In genomic region chr12:117076410-117077372, GRCh38 we compare ENCODE assay signal across 11 cellular contexts. TPM values are rescaled to one million over a fixed set of nuclear protein-coding genes. Genes with fewer than 3 reads are reported as not detected.
DNase-seq lines count a peak whose midpoint lies in the region; ATAC-seq and TF ChIP-seq lines count a peak whose summit lies in the region.
"Had no signal": no experiment of that assay in that cellular context is flagged by ENCODE, and none has a peak within 500 bp of the region (broad histone marks: within the 10 kb centered on the region; RNA-seq: fewer than 3 reads in every experiment).

No MANE protein-coding gene starts in this region.

- H3K9me3 ChIP-seq in cardiac muscle cell (ENCODE audit: low read depth) (no peaks in the 10 kb centered on the region), right atrium auricular region (no peaks in the 10 kb centered on the region), endodermal cell (ENCODE audit: control insufficient read depth, low read length) (no peaks in the 10 kb centered on the region), esophagus squamous epithelium (no peaks in the 10 kb centered on the region)

- H3K9ac ChIP-seq in endodermal cell (ENCODE audit: extremely low read depth, low read length, poor library complexity, severe bottlenecking), result no peak overlapping the region

- peak overlapping the region; percentile 13 for H3K27ac Mint-ChIP-seq in endodermal cell
- H3K27ac Mint-ChIP-seq: stimulated activated effector memory CD8-positive, alpha-beta T cell treated with anti-CD3 and anti-CD28 coated beads, Interleukin-12 subunit alpha, Interleukin-12 subunit beta, amount 100 ng/mL, for 72 hours had no signal

- TF ChIP-seq CTCF in cardiac muscle cell (IDR thresholded peaks at IDR 0.05; ENCODE audit: low read depth, low read length) (no peak), right atrium auricular region (IDR thresholded peaks at IDR 0.05) (no peak), endodermal cell (conservative IDR thresholded peaks at IDR 0.05) (no peak), esophagus squamous epithelium (IDR thresholded peaks at IDR 0.05) (no peak)

- H3K36me3 Mint-ChIP-seq in endodermal cell (ENCODE audit: low read depth), result peaks cover 15% of the 10 kb centered on the region
- H3K36me3 Mint-ChIP-seq: stimulated activated effector memory CD8-positive, alpha-beta T cell treated with anti-CD3 and anti-CD28 coated beads, Interleukin-12 subunit alpha, Interleukin-12 subunit beta, amount 100 ng/mL, for 72 hours had no signal

- no peaks in the 10 kb centered on the region for H3K9me3 Mint-ChIP-seq in endodermal cell
- H3K9me3 Mint-ChIP-seq: nephron; stimulated activated effector memory CD8-positive, alpha-beta T cell treated with anti-CD3 and anti-CD28 coated beads, Interleukin-12 subunit alpha, Interleukin-12 subunit beta, amount 100 ng/mL, for 72 hours had no signal

- no peak for TF ChIP-seq POLR2A in GM18505 (IDR thresholded peaks at IDR 0.05; ENCODE audit: borderline replicate concordance, extremely low read depth, insufficient read depth, insufficient read length)
- TF ChIP-seq POLR2A in esophagus squamous epithelium (IDR thresholded peaks at IDR 0.05), result no peak

- H3K4me1 ChIP-seq in cardiac muscle cell (ENCODE audit: low read depth), result peaks cover 27% of the 10 kb centered on the region
- peaks cover 0 to 12% of the 10 kb centered on the region in 2 donors for H3K4me1 ChIP-seq in right atrium auricular region
- no peaks in the 10 kb centered on the region for H3K4me1 ChIP-seq in endodermal cell (ENCODE audit: control insufficient read depth, insufficient read depth, low read length)
- H3K4me1 ChIP-seq in esophagus squamous epithelium, result peaks cover 0 to 6% (median 0%) of the 10 kb centered on the region in 3 donors

- ATAC-seq in GM18505 (IDR thresholded peaks at IDR 0.05; ENCODE audit: unreplicated experiment), result no peak
- no peak for ATAC-seq in GM18517 (IDR thresholded peaks at IDR 0.05; ENCODE audit: unreplicated experiment)
- ATAC-seq in HG03097 (IDR thresholded peaks at IDR 0.05; ENCODE audit: low FRiP score, unreplicated experiment), result no peak
- ATAC-seq: stimulated activated effector memory CD8-positive, alpha-beta T cell treated with anti-CD3 and anti-CD28 coated beads, Interleukin-12 subunit alpha, Interleukin-12 subunit beta, amount 100 ng/mL, for 72 hours had no signal

- no peak overlapping the region for H3K4me3 Mint-ChIP-seq in endodermal cell
- H3K4me3 Mint-ChIP-seq: nephron; stimulated activated effector memory CD8-positive, alpha-beta T cell treated with anti-CD3 and anti-CD28 coated beads, Interleukin-12 subunit alpha, Interleukin-12 subunit beta, amount 100 ng/mL, for 72 hours had no signal

- peaks cover 5% of the 10 kb centered on the region for H3K4me1 Mint-ChIP-seq in endodermal cell

- H3K36me3 ChIP-seq in cardiac muscle cell (no peaks in the 10 kb centered on the region), right atrium auricular region (no peaks in the 10 kb centered on the region), endodermal cell (ENCODE audit: control insufficient read depth, insufficient read depth, low read length) (no peaks in the 10 kb centered on the region), esophagus squamous epithelium (no peaks in the 10 kb centered on the region)

- no peaks in the 10 kb centered on the region for H3K27me3 ChIP-seq in cardiac muscle cell
- H3K27me3 ChIP-seq in right atrium auricular region, result no peaks in the 10 kb centered on the region
- H3K27me3 ChIP-seq in endodermal cell (ENCODE audit: control insufficient read depth, insufficient read depth, low read length, poor library complexity, severe bottlenecking), result no peaks in the 10 kb centered on the region
- peaks cover 0 to 4% (median 0%) of the 10 kb centered on the region in 4 donors for H3K27me3 ChIP-seq in esophagus squamous epithelium

- H3K4me3 ChIP-seq in cardiac muscle cell (no peak overlapping the region), right atrium auricular region (no peak overlapping the region), endodermal cell (ENCODE audit: low read length) (no peak overlapping the region), esophagus squamous epithelium (no peak overlapping the region)

- H3K27ac ChIP-seq in cardiac muscle cell (peak overlapping the region; percentile 71), right atrium auricular region (peak overlapping the region in 1 of 2 donors; percentile 16), endodermal cell (ENCODE audit: low read depth, low read length) (no peak overlapping the region), esophagus squamous epithelium (no peak overlapping the region)

- DNase-seq in cardiac muscle cell (ENCODE audit: low read depth in 1 of 2, low spot score in 1 of 2) (no peak), right atrium auricular region (ENCODE audit: low spot score) (no peak), NCI-H69 (lab: John Stamatoyannopoulos, UW) (peak; percentile 92), endodermal cell (peak; percentile 74), esophagus squamous epithelium (lab: John Stamatoyannopoulos, UW) (no peak)
- DNase-seq: stimulated activated CD4-positive, alpha-beta T cell treated with anti-CD3 and anti-CD28 coated beads, Interleukin-12 subunit alpha, Interleukin-12 subunit beta, amount 100 ng/mL, for 4 hours had no signal

- 91 to 94% methylated on average over 24 of the region's 24 CpGs for WGBS in endodermal cell (ENCODE audit: insufficient coverage in 1 of 2, insufficient read length in 1 of 2), 2 experiments
- 78 to 82% methylated on average over 16 to 19 of the region's 24 CpGs for WGBS in esophagus squamous epithelium, 2 donors

- H3K27me3 Mint-ChIP-seq in endodermal cell (ENCODE audit: insufficient read depth), result no peaks in the 10 kb centered on the region

- intact Hi-C loops in esophagus squamous epithelium (cut with DNase I), result no loop called here

RNA-seq across cellular contexts. Expression of gene TESC, which starts 22.5 kb away (rescaled TPM):
- total RNA-seq in cardiac muscle cell (30.3 and 52.4 TPM in 2 replicates), right atrium auricular region (10 to 100 TPM; 31.2 to 36.2 TPM), endodermal cell (10 to 100 TPM; 25.1 to 26.5 TPM), esophagus squamous epithelium (1 to 10 TPM in 2 of 4 donors, under 1 TPM in 2; 0.83 to 4.8 (median 2.5) TPM)
- 24.5 and 57.7 TPM in 2 replicates for polyA plus RNA-seq in cardiac muscle cell
- polyA plus RNA-seq in endodermal cell (2013, experiment 1 of 2), result 7.3 TPM
- 8.3 TPM for polyA plus RNA-seq in endodermal cell (2013, experiment 2 of 2)

Comparison
In these comparisons a context has a peak if more than half of its experiments do, and no peak if none do; other contexts are left out.
1. DNase-seq: peak in NCI-H69 (single experiment) and endodermal cell (single experiment); none in cardiac muscle cell (0 of 2), right atrium auricular region (single experiment) and esophagus squamous epithelium (single experiment).